11 cellular contexts compared by ENCODE assay signal in genomic region chr5:73444499-73445432, GRCh38. TPM values are rescaled to one million over a fixed set of nuclear protein-coding genes. Genes with fewer than 3 reads are reported as not detected.
DNase-seq lines count a peak whose midpoint lies in the region; ATAC-seq and TF ChIP-seq lines count a peak whose summit lies in the region.
"Had no signal": no experiment of that assay in that cellular context is flagged by ENCODE, and none has a peak within 500 bp of the region (broad histone marks: within the 10 kb centered on the region; RNA-seq: fewer than 3 reads in every experiment).

No MANE protein-coding gene starts in this region.

- H3K4me1 ChIP-seq in GM23248 (ENCODE audit: insufficient read depth), result peaks cover 36% of the 10 kb centered on the region
- no peaks in the 10 kb centered on the region for H3K4me1 ChIP-seq in adipocyte (ENCODE audit: control insufficient read depth, insufficient read depth, low read length)

- no peaks in the 10 kb centered on the region for H4K20me1 ChIP-seq in GM23248 (ENCODE audit: insufficient read depth)

- peaks cover 10% of the 10 kb centered on the region; the same call in 1 of the 2 replicates for H3K9me3 ChIP-seq in AG04450 (ENCODE audit: control insufficient read depth, insufficient read depth, low read length)
- H3K9me3 ChIP-seq in GM23248 (ENCODE audit: low read depth), result no peaks in the 10 kb centered on the region
- H3K9me3 ChIP-seq in adipocyte (ENCODE audit: control insufficient read depth, low read length), result peaks cover 4% of the 10 kb centered on the region
- H3K9me3 ChIP-seq: psoas muscle had no signal

- peaks cover 75% of the 10 kb centered on the region for H3K79me2 ChIP-seq in GM23248 (ENCODE audit: insufficient read depth)

- no peak for ATAC-seq in GM21529 (IDR thresholded peaks at IDR 0.05; ENCODE audit: unreplicated experiment)
- ATAC-seq: psoas muscle had no signal

- POLR2A ChIA-PET in AG04450 (lab: Yijun Ruan, JAX) (interaction anchor here (1.1 to 2.9 kb wide), 4 partner anchors 26 to 133 kb away, joined by 3 to 13 read pairs (median 7); no protein-coding TSS in a partner anchor), RWPE1 (lab: Yijun Ruan, JAX; ENCODE audit: low non-redundant PET) (interaction anchor here (0.5 kb wide), 1 partner anchor 30 kb away, joined by 5 read pairs; no protein-coding TSS in a partner anchor)

- DNase-seq in AG04450 (ENCODE audit: low read depth, low spot score) (no peak), GM23248 (peak; percentile 46), adipocyte (ENCODE audit: low read depth) (no peak), kidney epithelial cell (ENCODE audit: low read depth) (no peak), RWPE1 (ENCODE audit: low spot score) (no peak), DMS 273 (lab: John Stamatoyannopoulos, UW; ENCODE audit: unreplicated experiment) (no peak)
- DNase-seq in central memory CD4-positive, alpha-beta T cell, result no peak
- DNase-seq: NCI-H2029, psoas muscle had no signal

- H3K4me2 ChIP-seq in GM23248 (ENCODE audit: unreplicated experiment), result peak overlapping the region; percentile 90

- in situ Hi-C loops in GM23248 (cut with MboI), result loop anchor here (5.0 to 25.0 kb wide), 3 partner anchors 132 to 350 kb away; no protein-coding TSS in a partner anchor

- H3K4me3 ChIP-seq in AG04450 (ENCODE audit: low read depth, low read length) (peak overlapping the region; percentile 85), GM23248 (peak overlapping the region; percentile 96), adipocyte (ENCODE audit: low read length) (no peak overlapping the region), kidney epithelial cell (ENCODE audit: low read depth, low read length) (peak overlapping the region; percentile 60)
- H3K4me3 ChIP-seq: lung, psoas muscle had no signal

- H2AFZ ChIP-seq in GM23248, result no peak overlapping the region

- peaks cover 40% of the 10 kb centered on the region for H3F3A ChIP-seq in GM23248 (ENCODE audit: insufficient read depth)

- 49 to 50% methylated on average over 43 of the region's 43 CpGs for WGBS in GM23248 (ENCODE audit: low coverage in 1 of 2, low lambda C conversion rate in 2 of 2, missing lambda C conversion rate in 2 of 2), 2 experiments

- H3K36me3 ChIP-seq in GM23248 (ENCODE audit: low read depth) (peaks cover 29% of the 10 kb centered on the region), adipocyte (ENCODE audit: control insufficient read depth, insufficient read depth, low read length, severe bottlenecking) (no peaks in the 10 kb centered on the region), kidney epithelial cell (ENCODE audit: control insufficient read depth, insufficient read depth, low read length) (no peaks in the 10 kb centered on the region)

- TF ChIP-seq CTCF in AG04450 (IDR thresholded peaks at IDR 0.05; ENCODE audit: low read depth, low read length) (no peak), kidney epithelial cell (IDR thresholded peaks at IDR 0.05; ENCODE audit: insufficient read depth, low read length, poor library complexity, severe bottlenecking) (peak; percentile 16), RWPE1 (conservative IDR thresholded peaks at IDR 0.05; ENCODE audit: low read depth) (no peak)

- H3K27me3 ChIP-seq in AG04450 (ENCODE audit: control insufficient read depth, insufficient read depth, low read length), result no peaks in the 10 kb centered on the region
- H3K27me3 ChIP-seq in GM23248 (replicated peaks; ENCODE audit: insufficient read depth), result no peaks in the 10 kb centered on the region
- H3K27me3 ChIP-seq in adipocyte (replicated peaks; ENCODE audit: control insufficient read depth, insufficient read depth, low read length), result peaks cover 77% of the 10 kb centered on the region
- H3K27me3 ChIP-seq in kidney epithelial cell (ENCODE audit: control insufficient read depth, insufficient read depth, low read length), result peaks cover 3% of the 10 kb centered on the region

- CTCF ChIA-PET in AG04450 (lab: Charles Lee), result interaction anchor here (0.8 to 1.3 kb wide), 3 partner anchors 132 to 229 kb away, joined by 3 to 6 read pairs (median 5); no protein-coding TSS in a partner anchor
- CTCF ChIA-PET in RWPE1 (lab: Yijun Ruan, JAX), result interaction anchor here (0.8 to 2.5 kb wide), 3 partner anchors 134 to 229 kb away, joined by 3 to 15 read pairs (median 13); no protein-coding TSS in a partner anchor

- no peaks in the 10 kb centered on the region for H3K9me2 ChIP-seq in GM23248 (ENCODE audit: insufficient read depth)

- H3K27ac ChIP-seq in AG04450 (ENCODE audit: low read depth, low read length) (peak overlapping the region; percentile 31), GM23248 (peak overlapping the region; percentile 88), RWPE1 (no peak overlapping the region)
- H3K27ac ChIP-seq: psoas muscle had no signal

- peak overlapping the region; percentile 99 for H3K9ac ChIP-seq in GM23248
- peak overlapping the region; percentile 34 for H3K9ac ChIP-seq in adipocyte (ENCODE audit: low read length)

RNA-seq across cellular contexts. Expression of gene FOXD1, which starts 3.8 kb away (rescaled TPM):
- polyA plus RNA-seq in AG04450 (2011; rRNA removed) (7.5 and 8.4 TPM in 2 replicates), GM23248 (2016; fragmentation: Nextera tagmentation; extraction: Ambion mirVana) (8.0 and 8.5 TPM in 2 replicates)
- polyA minus RNA-seq in AG04450 (2011; rRNA and poly(A)+ RNA removed), result 3.7 and 3.9 TPM in 2 replicates
- total RNA-seq in GM23248 (2014; rRNA removed; shearing (Covaris generic)), result 50.0 and 53.9 TPM in 2 replicates
- total RNA-seq in kidney epithelial cell, result 14.7 and 22.0 TPM in 2 replicates

RNA-seq across cellular contexts. Expression of gene BTF3, which starts 53.5 kb away (rescaled TPM):
- 707 and 755 TPM in 2 replicates for polyA plus RNA-seq in AG04450 (2011; rRNA removed)
- polyA minus RNA-seq in AG04450 (2011; rRNA and poly(A)+ RNA removed), result 359 and 427 TPM in 2 replicates
- total RNA-seq in GM23248 (2014; rRNA removed; shearing (Covaris generic)), result 162 and 249 TPM in 2 replicates
- 595 and 602 TPM in 2 replicates for polyA plus RNA-seq in GM23248 (2016; fragmentation: Nextera tagmentation; extraction: Ambion mirVana)
- 668 and 708 TPM in 2 replicates for total RNA-seq in kidney epithelial cell
